Comparison of ENCODE assay signal across 1 cellular context in the genomic region with DNA sequence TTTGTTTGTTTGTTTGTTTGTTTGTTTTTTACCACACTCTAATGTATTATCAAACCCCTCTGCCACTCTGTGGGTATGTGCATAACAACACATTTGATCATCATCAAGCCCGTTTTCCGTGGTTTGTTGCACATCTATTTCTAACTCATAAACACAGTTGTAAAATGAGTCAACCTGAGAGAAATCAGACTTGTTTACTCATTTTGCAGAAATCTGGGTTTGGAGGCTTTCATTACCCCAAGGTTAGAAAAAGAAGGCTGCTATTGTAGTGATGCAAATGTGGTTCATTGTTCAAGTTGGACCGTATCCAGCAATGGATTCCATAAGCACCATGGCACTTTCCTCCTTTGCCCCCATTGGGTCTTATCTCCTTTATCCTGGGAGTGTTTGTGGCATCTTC.
TF ChIP-seq lines count a peak whose summit lies in the region.

No MANE protein-coding gene starts in this region.

TF ChIP-seq in GM23338, 12 proteins besides CTCF, POLR2A, EP300 and RAD21 (continued from another document):
- TF ChIP-seq REST (IDR thresholded peaks at IDR 0.05; ENCODE audit: unreplicated experiment) (no peak), NANOG (IDR thresholded peaks at IDR 0.05; ENCODE audit: borderline replicate concordance) (no peak), POLR2AphosphoS5 (IDR thresholded peaks at IDR 0.05; ENCODE audit: low read depth) (no peak), CREB1 (CRISPR knock-in tag; IDR thresholded peaks at IDR 0.05; ENCODE audit: low read depth) (no peak), EZH2 (IDR thresholded peaks at IDR 0.05; ENCODE audit: low read depth, unreplicated experiment) (no peak)
